8 cellular contexts compared by ENCODE assay signal in genomic region chr11:123354371-123354770, GRCh38.
"Had no signal": no experiment of that assay in that cellular context is flagged by ENCODE, and none has a peak within 500 bp of the region (broad histone marks: within the 10 kb centered on the region; RNA-seq: fewer than 3 reads in every experiment).

No MANE protein-coding gene starts in this region.

- ATAC-seq: HCT116, K562 had no signal

- H3K36me3 ChIP-seq: HAP-1 had no signal

- H3K9ac ChIP-seq: GM23248 had no signal

- H3K27ac ChIP-seq: GM23248 had no signal

- H3K4me3 ChIP-seq: GM23248, HAP-1, K562 had no signal

- DNase-seq: GM23248, GOT3, H7, HFFc6, IMR-90 had no signal

- H3K4me1 ChIP-seq: HAP-1 had no signal

- H3K9me3 ChIP-seq: HAP-1 had no signal

- H2AFZ ChIP-seq: GM23248 had no signal
